Comparison of ENCODE assay signal across 8 cellular contexts in the genomic region with DNA sequence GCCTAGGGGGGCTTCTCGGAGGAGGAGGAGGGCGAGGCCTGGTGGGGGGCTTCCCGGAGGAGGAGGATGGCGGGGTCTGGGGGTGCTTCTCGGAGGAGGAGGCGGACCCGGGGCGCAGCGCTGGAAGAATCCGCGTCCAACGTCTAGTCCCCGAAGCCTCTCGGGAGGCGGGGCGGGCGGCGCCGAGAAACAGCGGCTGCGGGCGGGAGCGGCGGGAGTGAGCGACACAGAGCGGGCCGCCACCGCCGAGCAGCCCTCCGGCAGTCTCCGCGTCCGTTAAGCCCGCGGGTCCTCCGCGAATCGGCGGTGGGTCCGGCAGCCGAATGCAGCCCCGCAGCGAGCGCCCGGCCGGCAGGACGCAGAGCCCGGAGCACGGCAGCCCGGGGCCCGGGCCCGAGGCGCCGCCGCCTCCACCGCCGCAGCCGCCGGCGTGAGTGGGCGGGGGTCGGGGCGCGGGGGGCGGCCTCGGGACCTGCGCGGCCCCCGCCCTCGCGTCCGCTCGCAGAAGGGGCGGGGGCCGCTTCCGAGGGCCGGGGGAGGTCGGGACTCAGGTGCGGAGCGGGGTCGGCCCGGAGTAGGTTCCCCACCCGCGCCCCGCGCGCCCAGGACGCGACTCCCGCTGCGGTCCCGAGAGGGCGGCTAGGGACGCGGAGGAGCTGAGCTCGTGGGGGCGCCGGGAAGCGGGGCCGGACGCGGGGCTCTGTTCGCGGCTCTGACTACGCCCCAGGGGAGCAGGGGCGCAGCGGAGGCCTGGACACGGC. TPM values are rescaled to one million over a fixed set of nuclear protein-coding genes. Genes with fewer than 3 reads are reported as not detected.
DNase-seq lines count a peak whose midpoint lies in the region; ATAC-seq and TF ChIP-seq lines count a peak whose summit lies in the region.

A gene (plus strand): TSS at position 214 of the 761 bp plus-strand sequence. CDS start 110 bp downstream, at position 324.

- no peak within 1 kb of the TSS for H3K27ac Mint-ChIP-seq in endodermal cell

- H3K36me3 Mint-ChIP-seq in endodermal cell (ENCODE audit: low read depth) = peaks cover 21% of the 10 kb centered on the region

- H3K4me1 Mint-ChIP-seq in endodermal cell = peaks cover 8% of the 10 kb centered on the region

- 0% methylated on average over 35 to 108 of the region's 108 CpGs for WGBS in endodermal cell (ENCODE audit: insufficient coverage in 1 of 2, insufficient read length in 1 of 2), 2 experiments

- no peaks in the 10 kb centered on the region for H3K9me3 ChIP-seq in ES-I3 (ENCODE audit: control insufficient read depth, insufficient read depth, low read length)
- H3K9me3 ChIP-seq in NT2/D1 (ENCODE audit: insufficient read depth, low read length) = no peaks in the 10 kb centered on the region
- no peaks in the 10 kb centered on the region for H3K9me3 ChIP-seq in endodermal cell (ENCODE audit: control insufficient read depth, low read length)

- H3K9ac ChIP-seq in ES-I3 (ENCODE audit: low read depth, low read length) = peak within 1 kb of the TSS; percentile 62; the same call in 1 of the 2 replicates
- H3K9ac ChIP-seq in NT2/D1 (ENCODE audit: insufficient read length, low read depth) = peak within 1 kb of the TSS; percentile 74
- no peak within 1 kb of the TSS for H3K9ac ChIP-seq in endodermal cell (ENCODE audit: extremely low read depth, low read length, poor library complexity, severe bottlenecking)

- H3K36me3 ChIP-seq in ES-I3 (ENCODE audit: insufficient read depth, low read length) (peaks cover 2% of the 10 kb centered on the region; the same call in 1 of the 2 replicates), NT2/D1 (ENCODE audit: insufficient read depth, insufficient read length, low read length) (peaks cover 53% of the 10 kb centered on the region), endodermal cell (ENCODE audit: control insufficient read depth, insufficient read depth, low read length) (peaks cover 18% of the 10 kb centered on the region)

- H3K4me3 ChIP-seq in NT2/D1 (ENCODE audit: insufficient read length, low read depth) = peak within 1 kb of the TSS; percentile 67
- peak within 1 kb of the TSS; percentile 58 for H3K4me3 ChIP-seq in endodermal cell (ENCODE audit: low read length)

- H3K4me1 ChIP-seq in ES-I3 (ENCODE audit: insufficient read depth, low read length) = no peaks in the 10 kb centered on the region
- peaks cover 7% of the 10 kb centered on the region for H3K4me1 ChIP-seq in NT2/D1 (ENCODE audit: insufficient read depth, insufficient read length)
- H3K4me1 ChIP-seq in endodermal cell (ENCODE audit: control insufficient read depth, insufficient read depth, low read length) = no peaks in the 10 kb centered on the region

- H3K4me3 Mint-ChIP-seq in endodermal cell = peak within 1 kb of the TSS; percentile 79

- H3K9me3 Mint-ChIP-seq in endodermal cell = no peaks in the 10 kb centered on the region

- TF ChIP-seq CTCF in endodermal cell (conservative IDR thresholded peaks at IDR 0.05) = no peak

- peak; percentile 36 for ATAC-seq in HG02678 (IDR thresholded peaks at IDR 0.05; ENCODE audit: unreplicated experiment)

- H3K27ac ChIP-seq in endodermal cell (ENCODE audit: low read depth, low read length) = no peak within 1 kb of the TSS

- DNase-seq in NT2/D1 (ENCODE audit: low read depth, low spot score) (no peak), endodermal cell (peak; percentile 94), midbrain (lab: John Stamatoyannopoulos, UW) (peak; percentile 61), A172 (ENCODE audit: low spot score) (no peak)
- peak; percentile 13 for DNase-seq in activated CD8-positive, alpha-beta memory T cell treated with anti-CD3 and anti-CD28 coated beads, Interleukin-2, amount 50 U/mL, for 1 hour (ENCODE audit: extremely low read depth)
- DNase-seq in stimulated activated CD8-positive, alpha-beta memory T cell treated with anti-CD3 and anti-CD28 coated beads, Interleukin-15, amount 100 ng/mL, for 48 hours (ENCODE audit: low read depth in 2 of 2) = peak; percentile 75 to 76

- peaks cover 11% of the 10 kb centered on the region for H3K27me3 Mint-ChIP-seq in endodermal cell (ENCODE audit: insufficient read depth)

- peaks cover 17% of the 10 kb centered on the region for H3K27me3 ChIP-seq in NT2/D1 (ENCODE audit: insufficient read depth, insufficient read length)
- peaks cover 12% of the 10 kb centered on the region for H3K27me3 ChIP-seq in endodermal cell (ENCODE audit: control insufficient read depth, insufficient read depth, low read length, poor library complexity, severe bottlenecking)

RNA-seq across cellular contexts. Expression of the gene that starts here (rescaled TPM):
- total RNA-seq in endodermal cell = 10 to 100 TPM; 49.2 to 58.2 TPM
- polyA plus RNA-seq in endodermal cell (2013, experiment 1 of 2) = 41.1 TPM
- 32.2 TPM for polyA plus RNA-seq in endodermal cell (2013, experiment 2 of 2)
- 2.9 and 8.0 TPM in 2 replicates for total RNA-seq in A172 (2014; rRNA removed; shearing (Covaris generic))

Comparison
In these comparisons a context has a peak if more than half of its experiments do, and no peak if none do; other contexts are left out.
1. DNase-seq: peak in activated CD8-positive, alpha-beta memory T cell treated with anti-CD3 and anti-CD28 coated beads, Interleukin-2, amount 50 U/mL, for 1 hour (single experiment), endodermal cell (single experiment), midbrain (single experiment) and stimulated activated CD8-positive, alpha-beta memory T cell treated with anti-CD3 and anti-CD28 coated beads, Interleukin-15, amount 100 ng/mL, for 48 hours (2 of 2); none in NT2/D1 (single experiment) and A172 (single experiment).